Comparison of ENCODE assay signal across 16 cellular contexts in the genomic region with DNA sequence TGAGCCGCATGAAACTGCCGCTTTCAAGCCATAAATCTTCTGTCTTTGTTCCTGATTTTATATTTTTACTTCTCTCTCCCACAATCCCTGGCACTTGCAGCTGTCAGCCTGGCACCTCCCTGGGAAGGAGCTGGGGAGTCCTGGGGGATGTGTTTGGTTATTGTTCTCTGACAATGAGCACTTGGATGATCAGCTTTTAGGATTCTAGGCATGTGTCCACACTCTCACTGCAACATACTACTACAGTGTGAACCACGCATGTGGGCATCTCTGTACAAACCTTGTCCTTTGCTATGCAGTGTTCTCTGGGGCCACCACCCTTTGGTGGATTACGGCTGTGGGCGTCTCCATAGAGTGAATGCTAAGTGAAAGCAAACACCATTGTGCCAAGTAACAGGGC.
"Had no signal": no experiment of that assay in that cellular context is flagged by ENCODE, and none has a peak within 500 bp of the region (broad histone marks: within the 10 kb centered on the region; RNA-seq: fewer than 3 reads in every experiment).

No MANE protein-coding gene starts in this region.

- H3K4me2 ChIP-seq: hepatocyte had no signal

- H3K4me1 Mint-ChIP-seq: activated naive CD8-positive, alpha-beta T cell treated with anti-CD3 and anti-CD28 coated beads, Interleukin-2, amount 10 ng/mL, durations not matched to agents 7 days and 5 days; endodermal cell; stimulated activated naive B cell treated with anti-CD40 and anti-IgM and Interleukin-4, amounts not matched to agents 10 μg/mL and 1 μg/mL and 100 μg/mL, for 72 hours had no signal

- DNase-seq: activated CD4-positive, CD25-positive, alpha-beta regulatory T cell treated with anti-CD3 and anti-CD28 coated beads, Interleukin-2, amount 50 U/mL, for 72 hours; activated naive CD8-positive, alpha-beta T cell treated with anti-CD3 and anti-CD28 coated beads, Interleukin-2, amount 10 ng/mL, durations not matched to agents 7 days and 5 days; dermis blood vessel endothelial cell; endodermal cell; nephron progenitor cell; ovary; stimulated activated CD4-positive, alpha-beta T cell treated with anti-CD3 and anti-CD28 coated beads, Interleukin-12 subunit alpha, Interleukin-12 subunit beta, amount 100 ng/mL, for 4 hours; stimulated activated CD4-positive, alpha-beta T cell treated with anti-CD3 and anti-CD28 coated beads, Interleukin-4, amount 100 ng/mL, for 1 hour; stimulated activated naive B cell treated with anti-CD40 and anti-IgM and Interleukin-4, amounts not matched to agents 10 μg/mL and 1 μg/mL and 100 μg/mL, for 72 hours; transverse colon had no signal

- H3K9me3 Mint-ChIP-seq: activated naive CD8-positive, alpha-beta T cell treated with anti-CD3 and anti-CD28 coated beads, Interleukin-2, amount 10 ng/mL, durations not matched to agents 7 days and 5 days; activated T-helper 1 cell treated with anti-CD3 and anti-CD28 coated beads, Interleukin-12 subunit alpha, Interleukin-12 subunit beta, Interleukin-2, Interleukin-4 antibody, amounts not matched to agents 30 ng/mL and 10 ng/mL and 1 ng/mL, durations not matched to agents 14 hours and 24 hours and 36 hours; endodermal cell; nephron progenitor cell; stimulated activated naive B cell treated with anti-CD40 and anti-IgM and Interleukin-4, amounts not matched to agents 10 μg/mL and 1 μg/mL and 100 μg/mL, for 72 hours had no signal

- H3K27ac Mint-ChIP-seq: activated naive CD8-positive, alpha-beta T cell treated with anti-CD3 and anti-CD28 coated beads, Interleukin-2, amount 10 ng/mL, durations not matched to agents 7 days and 5 days; activated T-helper 1 cell treated with anti-CD3 and anti-CD28 coated beads, Interleukin-12 subunit alpha, Interleukin-12 subunit beta, Interleukin-2, Interleukin-4 antibody, amounts not matched to agents 30 ng/mL and 10 ng/mL and 1 ng/mL, durations not matched to agents 14 hours and 24 hours and 36 hours; endodermal cell; nephron progenitor cell; stimulated activated naive B cell treated with anti-CD40 and anti-IgM and Interleukin-4, amounts not matched to agents 10 μg/mL and 1 μg/mL and 100 μg/mL, for 72 hours had no signal

- H3K4me3 Mint-ChIP-seq: activated naive CD8-positive, alpha-beta T cell treated with anti-CD3 and anti-CD28 coated beads, Interleukin-2, amount 10 ng/mL, durations not matched to agents 7 days and 5 days; activated T-helper 1 cell treated with anti-CD3 and anti-CD28 coated beads, Interleukin-12 subunit alpha, Interleukin-12 subunit beta, Interleukin-2, Interleukin-4 antibody, amounts not matched to agents 30 ng/mL and 10 ng/mL and 1 ng/mL, durations not matched to agents 14 hours and 24 hours and 36 hours; endodermal cell; nephron progenitor cell; stimulated activated naive B cell treated with anti-CD40 and anti-IgM and Interleukin-4, amounts not matched to agents 10 μg/mL and 1 μg/mL and 100 μg/mL, for 72 hours had no signal

- ATAC-seq: gastroesophageal sphincter; stimulated activated naive B cell treated with anti-CD40 and anti-IgM and Interleukin-4, amounts not matched to agents 10 μg/mL and 1 μg/mL and 100 μg/mL, for 72 hours had no signal

- H3K9me3 ChIP-seq: ascending aorta, breast epithelium, gastroesophageal sphincter, ovary, transverse colon, vagina had no signal

- H3K27me3 ChIP-seq: ascending aorta, ovary, vagina had no signal

- H3K36me3 Mint-ChIP-seq: activated naive CD8-positive, alpha-beta T cell treated with anti-CD3 and anti-CD28 coated beads, Interleukin-2, amount 10 ng/mL, durations not matched to agents 7 days and 5 days; stimulated activated naive B cell treated with anti-CD40 and anti-IgM and Interleukin-4, amounts not matched to agents 10 μg/mL and 1 μg/mL and 100 μg/mL, for 72 hours had no signal

- H2AFZ ChIP-seq: hepatocyte had no signal

- H3K4me3 ChIP-seq: ascending aorta, breast epithelium, gastroesophageal sphincter, hepatocyte, ovary, transverse colon, vagina had no signal

- H3K4me1 ChIP-seq: ascending aorta, breast epithelium, gastroesophageal sphincter, transverse colon, vagina had no signal

- H3K27ac ChIP-seq: ascending aorta, breast epithelium, gastroesophageal sphincter, hepatocyte, ovary, transverse colon, vagina had no signal

- H3K36me3 ChIP-seq: ascending aorta, breast epithelium, gastroesophageal sphincter, ovary, transverse colon, vagina had no signal

- H3K79me2 ChIP-seq: hepatocyte had no signal
